ENCODE assay signal across 1 cellular context in genomic region chr5:96934291-96934694, GRCh38.
TF ChIP-seq lines count a peak whose summit lies in the region.

No MANE protein-coding gene starts in this region.

TF ChIP-seq in IMR-90, 13 proteins besides CTCF, POLR2A, EP300 and RAD21 (continued from another document):
- TF ChIP-seq NFE2L2 (IDR thresholded peaks at IDR 0.05; ENCODE audit: low read depth, low read length) (no peak), BHLHE40 (IDR thresholded peaks at IDR 0.05; ENCODE audit: low read depth, low read length) (no peak), USF2 (IDR thresholded peaks at IDR 0.05; ENCODE audit: low read depth, low read length) (no peak), RCOR1 (IDR thresholded peaks at IDR 0.05; ENCODE audit: insufficient replicate concordance, low read length) (no peak), MXI1 (IDR thresholded peaks at IDR 0.05; ENCODE audit: borderline replicate concordance, low read depth, low read length) (no peak), MAZ (IDR thresholded peaks at IDR 0.05; ENCODE audit: borderline replicate concordance, low read depth, low read length) (no peak)
